1 cellular context compared by ENCODE assay signal in the genomic region with DNA sequence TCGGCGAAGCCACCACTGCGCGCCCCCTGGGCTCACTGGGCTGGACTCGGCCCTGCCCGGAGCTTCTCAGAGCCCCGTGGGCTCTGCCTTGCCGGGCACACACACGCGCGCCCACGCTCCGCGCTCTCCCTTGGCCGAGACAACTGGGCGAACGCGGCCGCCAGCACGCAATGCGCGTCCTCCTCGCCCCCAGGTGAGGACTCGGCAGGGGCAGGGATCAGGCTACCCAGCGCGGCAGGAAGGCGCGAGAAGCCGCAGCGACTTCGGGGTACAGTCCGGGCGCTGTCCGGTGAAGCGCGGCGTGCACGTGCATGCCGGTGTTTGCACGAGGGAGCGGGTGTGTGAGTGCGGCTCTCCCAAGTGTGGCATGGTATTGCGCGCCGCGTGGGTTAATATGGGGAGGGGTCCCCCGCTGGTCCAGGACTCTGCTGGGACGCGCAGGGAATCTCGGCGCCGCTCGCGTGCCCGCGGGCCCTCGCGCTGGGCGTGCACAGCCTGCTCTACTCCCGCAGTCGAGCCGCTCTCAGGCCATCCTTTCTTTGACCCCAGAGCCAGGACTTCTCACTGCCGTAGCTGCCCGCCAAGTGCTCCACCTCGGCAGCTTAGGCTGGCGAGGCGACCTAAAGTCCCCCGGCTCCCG.
TF ChIP-seq lines count a peak whose summit lies in the region.

No MANE protein-coding gene starts in this region.

TF ChIP-seq in WTC11, 78 proteins besides CTCF, POLR2A, EP300 and RAD21 (continued from another document):
- no peak for TF ChIP-seq SMAD3 (CRISPR knock-in tag; IDR thresholded peaks at IDR 0.05; ENCODE audit: borderline replicate concordance)
- 0 out of 2 replicates have a peak, but pooled peaks have one; percentile 30 for TF ChIP-seq CREB1 (CRISPR knock-in tag; IDR thresholded peaks at IDR 0.05)
- TF ChIP-seq TEAD4 (CRISPR knock-in tag; IDR thresholded peaks at IDR 0.05) = peak; percentile 37; the same call in 1 of the 2 replicates
- TF ChIP-seq, protein P1, sequence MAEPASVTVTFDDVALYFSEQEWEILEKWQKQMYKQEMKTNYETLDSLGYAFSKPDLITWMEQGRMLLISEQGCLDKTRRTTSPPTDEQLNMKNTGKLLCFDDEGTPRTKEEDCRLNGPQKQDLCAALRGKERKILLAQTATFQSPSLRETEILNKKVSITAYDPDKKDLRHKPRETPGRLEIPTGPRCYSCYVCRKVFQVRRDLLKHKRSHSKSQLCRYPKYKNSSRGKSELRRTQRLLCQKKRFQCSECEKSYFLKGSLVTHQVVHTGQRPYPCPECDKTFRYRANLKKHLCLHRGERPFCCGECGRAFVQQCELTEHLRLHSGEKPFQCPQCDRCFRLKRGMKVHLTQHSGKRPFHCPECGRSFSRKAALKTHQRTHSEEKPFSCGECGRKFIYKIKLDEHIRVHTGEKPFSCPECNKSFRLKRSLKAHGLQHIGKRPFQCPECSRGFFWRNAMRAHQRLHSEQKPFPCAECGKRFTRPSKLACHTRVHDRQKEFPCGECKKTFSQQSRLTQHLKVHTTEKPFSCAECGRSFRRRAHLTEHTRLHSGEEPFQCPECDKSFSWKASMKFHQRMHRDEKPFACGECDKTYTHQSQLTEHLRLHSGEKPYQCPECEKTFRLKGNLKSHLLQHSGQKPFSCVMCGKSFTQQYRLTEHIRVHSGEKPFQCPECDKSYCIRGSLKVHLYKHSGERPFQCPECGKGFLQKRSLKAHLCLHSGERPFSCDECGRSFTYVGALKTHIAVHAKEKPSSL (CRISPR knock-in tag; conservative IDR thresholded peaks at IDR 0.05) = no peak
- TF ChIP-seq, protein P2, sequence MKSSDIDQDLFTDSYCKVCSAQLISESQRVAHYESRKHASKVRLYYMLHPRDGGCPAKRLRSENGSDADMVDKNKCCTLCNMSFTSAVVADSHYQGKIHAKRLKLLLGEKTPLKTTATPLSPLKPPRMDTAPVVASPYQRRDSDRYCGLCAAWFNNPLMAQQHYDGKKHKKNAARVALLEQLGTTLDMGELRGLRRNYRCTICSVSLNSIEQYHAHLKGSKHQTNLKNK (CRISPR knock-in tag; IDR thresholded peaks at IDR 0.05) = no peak
- no peak for TF ChIP-seq NR1H2 (CRISPR knock-in tag; IDR thresholded peaks at IDR 0.05)
- TF ChIP-seq ZNF317 (CRISPR knock-in tag; IDR thresholded peaks at IDR 0.05; ENCODE audit: borderline replicate concordance, low read depth) = 0 out of 2 replicates have a peak, but pooled peaks have one; percentile 25
- TF ChIP-seq, protein P3, sequence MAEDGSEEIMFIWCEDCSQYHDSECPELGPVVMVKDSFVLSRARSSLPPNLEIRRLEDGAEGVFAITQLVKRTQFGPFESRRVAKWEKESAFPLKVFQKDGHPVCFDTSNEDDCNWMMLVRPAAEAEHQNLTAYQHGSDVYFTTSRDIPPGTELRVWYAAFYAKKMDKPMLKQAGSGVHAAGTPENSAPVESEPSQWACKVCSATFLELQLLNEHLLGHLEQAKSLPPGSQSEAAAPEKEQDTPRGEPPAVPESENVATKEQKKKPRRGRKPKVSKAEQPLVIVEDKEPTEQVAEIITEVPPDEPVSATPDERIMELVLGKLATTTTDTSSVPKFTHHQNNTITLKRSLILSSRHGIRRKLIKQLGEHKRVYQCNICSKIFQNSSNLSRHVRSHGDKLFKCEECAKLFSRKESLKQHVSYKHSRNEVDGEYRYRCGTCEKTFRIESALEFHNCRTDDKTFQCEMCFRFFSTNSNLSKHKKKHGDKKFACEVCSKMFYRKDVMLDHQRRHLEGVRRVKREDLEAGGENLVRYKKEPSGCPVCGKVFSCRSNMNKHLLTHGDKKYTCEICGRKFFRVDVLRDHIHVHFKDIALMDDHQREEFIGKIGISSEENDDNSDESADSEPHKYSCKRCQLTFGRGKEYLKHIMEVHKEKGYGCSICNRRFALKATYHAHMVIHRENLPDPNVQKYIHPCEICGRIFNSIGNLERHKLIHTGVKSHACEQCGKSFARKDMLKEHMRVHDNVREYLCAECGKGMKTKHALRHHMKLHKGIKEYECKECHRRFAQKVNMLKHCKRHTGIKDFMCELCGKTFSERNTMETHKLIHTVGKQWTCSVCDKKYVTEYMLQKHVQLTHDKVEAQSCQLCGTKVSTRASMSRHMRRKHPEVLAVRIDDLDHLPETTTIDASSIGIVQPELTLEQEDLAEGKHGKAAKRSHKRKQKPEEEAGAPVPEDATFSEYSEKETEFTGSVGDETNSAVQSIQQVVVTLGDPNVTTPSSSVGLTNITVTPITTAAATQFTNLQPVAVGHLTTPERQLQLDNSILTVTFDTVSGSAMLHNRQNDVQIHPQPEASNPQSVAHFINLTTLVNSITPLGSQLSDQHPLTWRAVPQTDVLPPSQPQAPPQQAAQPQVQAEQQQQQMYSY (CRISPR knock-in tag; IDR thresholded peaks at IDR 0.05) = no peak
- TF ChIP-seq, protein P4, sequence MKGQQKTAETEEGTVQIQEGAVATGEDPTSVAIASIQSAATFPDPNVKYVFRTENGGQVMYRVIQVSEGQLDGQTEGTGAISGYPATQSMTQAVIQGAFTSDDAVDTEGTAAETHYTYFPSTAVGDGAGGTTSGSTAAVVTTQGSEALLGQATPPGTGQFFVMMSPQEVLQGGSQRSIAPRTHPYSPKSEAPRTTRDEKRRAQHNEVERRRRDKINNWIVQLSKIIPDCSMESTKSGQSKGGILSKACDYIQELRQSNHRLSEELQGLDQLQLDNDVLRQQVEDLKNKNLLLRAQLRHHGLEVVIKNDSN (CRISPR knock-in tag; IDR thresholded peaks at IDR 0.05) = peak; percentile 33; the same call in 1 of the 2 replicates
- TF ChIP-seq SP1 (CRISPR knock-in tag; conservative IDR thresholded peaks at IDR 0.05) = 0 out of 2 replicates have a peak, but pooled peaks have one; percentile 42
- TF ChIP-seq RELA (CRISPR knock-in tag; IDR thresholded peaks at IDR 0.05; ENCODE audit: borderline replicate concordance) = peak; percentile 83; the same call in 1 of the 2 replicates
- TF ChIP-seq, protein P5, sequence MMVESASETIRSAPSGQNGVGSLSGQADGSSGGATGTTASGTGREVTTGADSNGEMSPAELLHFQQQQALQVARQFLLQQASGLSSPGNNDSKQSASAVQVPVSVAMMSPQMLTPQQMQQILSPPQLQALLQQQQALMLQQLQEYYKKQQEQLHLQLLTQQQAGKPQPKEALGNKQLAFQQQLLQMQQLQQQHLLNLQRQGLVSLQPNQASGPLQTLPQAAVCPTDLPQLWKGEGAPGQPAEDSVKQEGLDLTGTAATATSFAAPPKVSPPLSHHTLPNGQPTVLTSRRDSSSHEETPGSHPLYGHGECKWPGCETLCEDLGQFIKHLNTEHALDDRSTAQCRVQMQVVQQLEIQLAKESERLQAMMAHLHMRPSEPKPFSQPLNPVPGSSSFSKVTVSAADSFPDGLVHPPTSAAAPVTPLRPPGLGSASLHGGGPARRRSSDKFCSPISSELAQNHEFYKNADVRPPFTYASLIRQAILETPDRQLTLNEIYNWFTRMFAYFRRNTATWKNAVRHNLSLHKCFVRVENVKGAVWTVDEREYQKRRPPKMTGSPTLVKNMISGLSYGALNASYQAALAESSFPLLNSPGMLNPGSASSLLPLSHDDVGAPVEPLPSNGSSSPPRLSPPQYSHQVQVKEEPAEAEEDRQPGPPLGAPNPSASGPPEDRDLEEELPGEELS (CRISPR knock-in tag; IDR thresholded peaks at IDR 0.05) = peak; percentile 87
- peak; percentile 88 for TF ChIP-seq FOXP1 (CRISPR knock-in tag; IDR thresholded peaks at IDR 0.05; ENCODE audit: borderline replicate concordance)
- TF ChIP-seq ETV6 (CRISPR knock-in tag; IDR thresholded peaks at IDR 0.05) = no peak
- 0 out of 2 replicates have a peak, but pooled peaks have one; percentile 8 for TF ChIP-seq NFYB (CRISPR knock-in tag; conservative IDR thresholded peaks at IDR 0.05; ENCODE audit: low read depth)
- TF ChIP-seq, protein P6, sequence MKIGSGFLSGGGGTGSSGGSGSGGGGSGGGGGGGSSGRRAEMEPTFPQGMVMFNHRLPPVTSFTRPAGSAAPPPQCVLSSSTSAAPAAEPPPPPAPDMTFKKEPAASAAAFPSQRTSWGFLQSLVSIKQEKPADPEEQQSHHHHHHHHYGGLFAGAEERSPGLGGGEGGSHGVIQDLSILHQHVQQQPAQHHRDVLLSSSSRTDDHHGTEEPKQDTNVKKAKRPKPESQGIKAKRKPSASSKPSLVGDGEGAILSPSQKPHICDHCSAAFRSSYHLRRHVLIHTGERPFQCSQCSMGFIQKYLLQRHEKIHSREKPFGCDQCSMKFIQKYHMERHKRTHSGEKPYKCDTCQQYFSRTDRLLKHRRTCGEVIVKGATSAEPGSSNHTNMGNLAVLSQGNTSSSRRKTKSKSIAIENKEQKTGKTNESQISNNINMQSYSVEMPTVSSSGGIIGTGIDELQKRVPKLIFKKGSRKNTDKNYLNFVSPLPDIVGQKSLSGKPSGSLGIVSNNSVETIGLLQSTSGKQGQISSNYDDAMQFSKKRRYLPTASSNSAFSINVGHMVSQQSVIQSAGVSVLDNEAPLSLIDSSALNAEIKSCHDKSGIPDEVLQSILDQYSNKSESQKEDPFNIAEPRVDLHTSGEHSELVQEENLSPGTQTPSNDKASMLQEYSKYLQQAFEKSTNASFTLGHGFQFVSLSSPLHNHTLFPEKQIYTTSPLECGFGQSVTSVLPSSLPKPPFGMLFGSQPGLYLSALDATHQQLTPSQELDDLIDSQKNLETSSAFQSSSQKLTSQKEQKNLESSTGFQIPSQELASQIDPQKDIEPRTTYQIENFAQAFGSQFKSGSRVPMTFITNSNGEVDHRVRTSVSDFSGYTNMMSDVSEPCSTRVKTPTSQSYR (CRISPR knock-in tag; IDR thresholded peaks at IDR 0.05) = peak; percentile 40; the same call in 1 of the 2 replicates
- no peak for TF ChIP-seq ZNF423 (CRISPR knock-in tag; IDR thresholded peaks at IDR 0.05)
- TF ChIP-seq NR3C1 (CRISPR knock-in tag; conservative IDR thresholded peaks at IDR 0.05; ENCODE audit: low read depth) = no peak
- TF ChIP-seq KAT7 (CRISPR knock-in tag; IDR thresholded peaks at IDR 0.05; ENCODE audit: borderline replicate concordance) = no peak
- TF ChIP-seq PRRX2 (CRISPR knock-in tag; IDR thresholded peaks at IDR 0.05) = no peak
- TF ChIP-seq, protein P7, sequence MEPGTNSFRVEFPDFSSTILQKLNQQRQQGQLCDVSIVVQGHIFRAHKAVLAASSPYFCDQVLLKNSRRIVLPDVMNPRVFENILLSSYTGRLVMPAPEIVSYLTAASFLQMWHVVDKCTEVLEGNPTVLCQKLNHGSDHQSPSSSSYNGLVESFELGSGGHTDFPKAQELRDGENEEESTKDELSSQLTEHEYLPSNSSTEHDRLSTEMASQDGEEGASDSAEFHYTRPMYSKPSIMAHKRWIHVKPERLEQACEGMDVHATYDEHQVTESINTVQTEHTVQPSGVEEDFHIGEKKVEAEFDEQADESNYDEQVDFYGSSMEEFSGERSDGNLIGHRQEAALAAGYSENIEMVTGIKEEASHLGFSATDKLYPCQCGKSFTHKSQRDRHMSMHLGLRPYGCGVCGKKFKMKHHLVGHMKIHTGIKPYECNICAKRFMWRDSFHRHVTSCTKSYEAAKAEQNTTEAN (CRISPR knock-in tag; IDR thresholded peaks at IDR 0.05) = no peak
- peak; percentile 75; the same call in 1 of the 2 replicates for TF ChIP-seq TEAD1 (CRISPR knock-in tag; IDR thresholded peaks at IDR 0.05)
- TF ChIP-seq, protein P8, sequence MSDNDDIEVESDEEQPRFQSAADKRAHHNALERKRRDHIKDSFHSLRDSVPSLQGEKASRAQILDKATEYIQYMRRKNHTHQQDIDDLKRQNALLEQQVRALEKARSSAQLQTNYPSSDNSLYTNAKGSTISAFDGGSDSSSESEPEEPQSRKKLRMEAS (CRISPR knock-in tag; IDR thresholded peaks at IDR 0.05) = peak; percentile 86
- TF ChIP-seq FOXK1 (CRISPR knock-in tag; IDR thresholded peaks at IDR 0.05) = peak; percentile 69; the same call in 1 of the 2 replicates
- no peak for TF ChIP-seq EMX1 (CRISPR knock-in tag; IDR thresholded peaks at IDR 0.05)
- TF ChIP-seq SMAD4 (CRISPR knock-in tag; IDR thresholded peaks at IDR 0.05) = no peak
- no peak for TF ChIP-seq ZNF263 (CRISPR knock-in tag; IDR thresholded peaks at IDR 0.05; ENCODE audit: low read depth)
- no peak for TF ChIP-seq GABPB1 (CRISPR knock-in tag; IDR thresholded peaks at IDR 0.05)
- TF ChIP-seq, protein P9, sequence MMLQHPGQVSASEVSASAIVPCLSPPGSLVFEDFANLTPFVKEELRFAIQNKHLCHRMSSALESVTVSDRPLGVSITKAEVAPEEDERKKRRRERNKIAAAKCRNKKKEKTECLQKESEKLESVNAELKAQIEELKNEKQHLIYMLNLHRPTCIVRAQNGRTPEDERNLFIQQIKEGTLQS (CRISPR knock-in tag; conservative IDR thresholded peaks at IDR 0.05) = no peak
- TF ChIP-seq, protein P10, sequence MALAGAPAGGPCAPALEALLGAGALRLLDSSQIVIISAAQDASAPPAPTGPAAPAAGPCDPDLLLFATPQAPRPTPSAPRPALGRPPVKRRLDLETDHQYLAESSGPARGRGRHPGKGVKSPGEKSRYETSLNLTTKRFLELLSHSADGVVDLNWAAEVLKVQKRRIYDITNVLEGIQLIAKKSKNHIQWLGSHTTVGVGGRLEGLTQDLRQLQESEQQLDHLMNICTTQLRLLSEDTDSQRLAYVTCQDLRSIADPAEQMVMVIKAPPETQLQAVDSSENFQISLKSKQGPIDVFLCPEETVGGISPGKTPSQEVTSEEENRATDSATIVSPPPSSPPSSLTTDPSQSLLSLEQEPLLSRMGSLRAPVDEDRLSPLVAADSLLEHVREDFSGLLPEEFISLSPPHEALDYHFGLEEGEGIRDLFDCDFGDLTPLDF (CRISPR knock-in tag; IDR thresholded peaks at IDR 0.05) = 0 out of 2 replicates have a peak, but pooled peaks have one; percentile 55
- TF ChIP-seq, protein P11, sequence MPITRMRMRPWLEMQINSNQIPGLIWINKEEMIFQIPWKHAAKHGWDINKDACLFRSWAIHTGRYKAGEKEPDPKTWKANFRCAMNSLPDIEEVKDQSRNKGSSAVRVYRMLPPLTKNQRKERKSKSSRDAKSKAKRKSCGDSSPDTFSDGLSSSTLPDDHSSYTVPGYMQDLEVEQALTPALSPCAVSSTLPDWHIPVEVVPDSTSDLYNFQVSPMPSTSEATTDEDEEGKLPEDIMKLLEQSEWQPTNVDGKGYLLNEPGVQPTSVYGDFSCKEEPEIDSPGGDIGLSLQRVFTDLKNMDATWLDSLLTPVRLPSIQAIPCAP (CRISPR knock-in tag; IDR thresholded peaks at IDR 0.05) = no peak
- TF ChIP-seq ZBTB21 (CRISPR knock-in tag; IDR thresholded peaks at IDR 0.05; ENCODE audit: borderline replicate concordance) = 0 out of 2 replicates have a peak, but pooled peaks have one; percentile 60
